ENCODE assay signal across 17 cellular contexts in the genomic region with DNA sequence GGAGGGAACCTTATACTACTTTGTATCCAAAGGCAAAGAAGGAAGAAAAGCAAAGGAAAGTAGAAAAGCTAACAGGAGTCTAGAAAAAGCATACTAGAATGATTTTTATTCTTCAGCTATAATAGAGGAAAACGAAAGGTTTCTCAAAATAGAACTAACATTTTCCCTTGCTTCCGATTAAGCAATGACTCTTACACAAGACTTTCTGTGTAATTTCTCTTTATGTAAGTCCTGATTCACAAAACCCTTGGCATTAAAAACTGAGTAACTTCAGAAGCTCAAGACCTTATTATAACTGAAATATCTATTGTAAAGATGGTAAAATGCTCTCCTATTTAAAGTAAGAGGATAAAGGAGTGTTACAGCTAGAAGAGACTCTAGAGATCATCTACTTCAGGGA.
DNase-seq lines count a peak whose midpoint lies in the region; ATAC-seq and TF ChIP-seq lines count a peak whose summit lies in the region.
"Had no signal": no experiment of that assay in that cellular context is flagged by ENCODE, and none has a peak within 500 bp of the region (broad histone marks: within the 10 kb centered on the region; RNA-seq: fewer than 3 reads in every experiment).

No MANE protein-coding gene starts in this region.

- no peaks in the 10 kb centered on the region for H3K9me3 ChIP-seq in skeletal muscle tissue (ENCODE audit: control insufficient read depth in 3 of 3, low read length in 3 of 3)
- H3K9me3 ChIP-seq: colonic mucosa, prostate gland had no signal

- H3K27ac ChIP-seq in skeletal muscle tissue (ENCODE audit: low read depth, low read length), result peak overlapping the region; percentile 66
- H3K27ac ChIP-seq: colonic mucosa, prostate gland had no signal

- H3K9ac ChIP-seq in skeletal muscle tissue (ENCODE audit: low read depth in 1 of 3, low read length in 3 of 3), result no peak overlapping the region

- no peaks in the 10 kb centered on the region for H3K36me3 ChIP-seq in skeletal muscle tissue (ENCODE audit: control insufficient read depth in 3 of 3, insufficient read depth in 3 of 3, low read length in 3 of 3)
- H3K36me3 ChIP-seq: colonic mucosa, prostate gland had no signal

- H3K4me1 ChIP-seq in skeletal muscle tissue (ENCODE audit: control insufficient read depth in 3 of 3, insufficient read depth in 3 of 3, low read length in 3 of 3), result no peaks in the 10 kb centered on the region
- H3K4me1 ChIP-seq: colonic mucosa, prostate gland had no signal

- H3K27me3 Mint-ChIP-seq in CD14-positive monocyte (ENCODE audit: low read depth in 3 of 3), result no peaks in the 10 kb centered on the region
- H3K27me3 Mint-ChIP-seq in mesothelial cell of epicardium (ENCODE audit: low read depth), result peaks cover 3% of the 10 kb centered on the region
- H3K27me3 Mint-ChIP-seq in activated T-cell treated with anti-CD3 and anti-CD28 coated beads, Interleukin-2, amount 50 U/mL, for 24 hours, result peaks cover 3% of the 10 kb centered on the region

- no peak overlapping the region for H3K4me3 ChIP-seq in skeletal muscle tissue (ENCODE audit: low read length in 3 of 3)
- H3K4me3 ChIP-seq: colonic mucosa, prostate gland had no signal

- H3K4me3 Mint-ChIP-seq in CD14-positive monocyte, result peak overlapping the region; percentile 48 to 79
- no peak overlapping the region for H3K4me3 Mint-ChIP-seq in mesothelial cell of epicardium
- no peak overlapping the region for H3K4me3 Mint-ChIP-seq in activated T-cell treated with anti-CD3 and anti-CD28 coated beads, Interleukin-2, amount 50 U/mL, for 24 hours
- H3K4me3 Mint-ChIP-seq: activated CD8-positive, alpha-beta T cell treated with anti-CD3 and anti-CD28 coated beads for 36 hours; CD8-positive, alpha-beta memory T cell had no signal

- no peaks in the 10 kb centered on the region for H3K27me3 ChIP-seq in skeletal muscle tissue (ENCODE audit: control insufficient read depth in 3 of 3, insufficient read depth in 3 of 3, low read length in 3 of 3)
- H3K27me3 ChIP-seq: colonic mucosa had no signal

- TF ChIP-seq CTCF in CD14-positive monocyte (IDR thresholded peaks at IDR 0.05) (no peak), mesothelial cell of epicardium (IDR thresholded peaks at IDR 0.05; ENCODE audit: unreplicated experiment) (no peak)

- H3K27ac Mint-ChIP-seq in CD14-positive monocyte (peak overlapping the region; percentile 82 to 96 (median 91)), mesothelial cell of epicardium (no peak overlapping the region)
- no peak overlapping the region for H3K27ac Mint-ChIP-seq in activated T-cell treated with anti-CD3 and anti-CD28 coated beads, Interleukin-2, amount 50 U/mL, for 24 hours
- H3K27ac Mint-ChIP-seq: activated CD8-positive, alpha-beta T cell treated with anti-CD3 and anti-CD28 coated beads for 36 hours; CD8-positive, alpha-beta memory T cell had no signal

- intact Hi-C loops in CD14-positive monocyte (cut with micrococcal nuclease), result loop anchor here in 1 of 2 donors (10.0 kb wide), 1 partner anchor 93 kb away; a partner anchor contains a TSS

- DNase-seq in CD14-positive monocyte (ENCODE audit: low spot score) (no peak), SIG-M5 (lab: John Stamatoyannopoulos, UW) (peak; percentile 28), foreskin melanocyte (peak; percentile 20), mesothelial cell of epicardium (ENCODE audit: low spot score in 2 of 2, unreplicated experiment in 2 of 2) (no peak)
- no peak for DNase-seq in stimulated activated CD4-positive, alpha-beta T cell treated with anti-CD3 and anti-CD28 coated beads, Interleukin-2, amount 100 ng/mL, for 48 hours
- no peak for DNase-seq in activated T-cell treated with anti-CD3 and anti-CD28 coated beads, Interleukin-2, amount 50 U/mL, for 24 hours
- DNase-seq: activated CD8-positive, alpha-beta T cell treated with anti-CD3 and anti-CD28 coated beads for 36 hours; activated naive CD4-positive, alpha-beta T cell treated with anti-CD3 and anti-CD28 coated beads, Interleukin-2, amount 50 U/mL, for 16 hours; CD8-positive, alpha-beta memory T cell; colonic mucosa; GOT3; head of caudate nucleus; NCI-H2029 treated with DMSO at 0.1 percent for 48 hours; T-helper 2 cell had no signal

- H3K9me3 Mint-ChIP-seq in CD14-positive monocyte, result peaks cover 2 to 11% (median 5%) of the 10 kb centered on the region in 7 donors
- peaks cover 8% of the 10 kb centered on the region for H3K9me3 Mint-ChIP-seq in mesothelial cell of epicardium
- no peaks in the 10 kb centered on the region for H3K9me3 Mint-ChIP-seq in activated T-cell treated with anti-CD3 and anti-CD28 coated beads, Interleukin-2, amount 50 U/mL, for 24 hours
- H3K9me3 Mint-ChIP-seq: activated CD8-positive, alpha-beta T cell treated with anti-CD3 and anti-CD28 coated beads for 36 hours; CD8-positive, alpha-beta memory T cell had no signal

- peaks cover 79% of the 10 kb centered on the region for H3K4me1 Mint-ChIP-seq in CD14-positive monocyte
- H3K4me1 Mint-ChIP-seq in mesothelial cell of epicardium, result no peaks in the 10 kb centered on the region
- no peaks in the 10 kb centered on the region for H3K4me1 Mint-ChIP-seq in activated T-cell treated with anti-CD3 and anti-CD28 coated beads, Interleukin-2, amount 50 U/mL, for 24 hours (ENCODE audit: low read depth)

- H3K36me3 Mint-ChIP-seq in CD14-positive monocyte (no peaks in the 10 kb centered on the region), mesothelial cell of epicardium (no peaks in the 10 kb centered on the region)
- H3K36me3 Mint-ChIP-seq in activated T-cell treated with anti-CD3 and anti-CD28 coated beads, Interleukin-2, amount 50 U/mL, for 24 hours (ENCODE audit: low read depth), result no peaks in the 10 kb centered on the region
- H3K36me3 Mint-ChIP-seq: CD8-positive, alpha-beta memory T cell had no signal

- ATAC-seq in GM21786 (IDR thresholded peaks at IDR 0.05; ENCODE audit: unreplicated experiment), result no peak
- ATAC-seq: activated CD8-positive, alpha-beta T cell treated with anti-CD3 and anti-CD28 coated beads for 36 hours had no signal

Comparison
In these comparisons a context has a peak if more than half of its experiments do, and no peak if none do; other contexts are left out.
1. DNase-seq: peak in SIG-M5 (single experiment) and foreskin melanocyte (single experiment); none in CD14-positive monocyte (single experiment), mesothelial cell of epicardium (0 of 2), stimulated activated CD4-positive, alpha-beta T cell treated with anti-CD3 and anti-CD28 coated beads, Interleukin-2, amount 100 ng/mL, for 48 hours (0 of 2) and activated T-cell treated with anti-CD3 and anti-CD28 coated beads, Interleukin-2, amount 50 U/mL, for 24 hours (single experiment).
2. H3K27ac Mint-ChIP-seq: peak in CD14-positive monocyte (7 of 7); none in mesothelial cell of epicardium (single experiment) and activated T-cell treated with anti-CD3 and anti-CD28 coated beads, Interleukin-2, amount 50 U/mL, for 24 hours (single experiment).
3. H3K4me3 Mint-ChIP-seq: peak in CD14-positive monocyte (2 of 2); none in mesothelial cell of epicardium (single experiment) and activated T-cell treated with anti-CD3 and anti-CD28 coated beads, Interleukin-2, amount 50 U/mL, for 24 hours (single experiment).